In genomic region chr4:37682701-37683401, GRCh38 we compare ENCODE assay signal across 8 cellular contexts. TPM values are rescaled to one million over a fixed set of nuclear protein-coding genes. Genes with fewer than 3 reads are reported as not detected.
DNase-seq lines count a peak whose midpoint lies in the region; ATAC-seq, FAIRE-seq and TF ChIP-seq lines count a peak whose summit lies in the region.

No MANE protein-coding gene starts in this region.

- FAIRE-seq in GM12892 (lab: Jason Lieb, UNC) (peak; percentile 78), RCC 7860 (lab: Jason Lieb, UNC) (peak; percentile 63)

- TF ChIP-seq POLR2A in GM12892 (IDR thresholded peaks at IDR 0.05; ENCODE audit: low read depth, low read length): no peak

- H3K27ac Mint-ChIP-seq in memory B cell (no peak overlapping the region), chondrocyte (ENCODE audit: unreplicated experiment) (no peak overlapping the region)

- H3K36me3 Mint-ChIP-seq in memory B cell (peaks cover 2% of the 10 kb centered on the region), chondrocyte (ENCODE audit: low read depth) (no peaks in the 10 kb centered on the region)

- H3K4me1 Mint-ChIP-seq in memory B cell: peaks cover 22% of the 10 kb centered on the region
- H3K4me1 Mint-ChIP-seq in chondrocyte (ENCODE audit: low read depth): peaks cover 28% of the 10 kb centered on the region

- TF ChIP-seq CTCF in chondrocyte (IDR thresholded peaks at IDR 0.05): no peak

- ATAC-seq in HG02588 (IDR thresholded peaks at IDR 0.05; ENCODE audit: unreplicated experiment) (peak; percentile 19), memory B cell (ENCODE audit: low read depth) (peak; percentile 15), GM19397 (IDR thresholded peaks at IDR 0.05; ENCODE audit: unreplicated experiment) (no peak), GM21737 (IDR thresholded peaks at IDR 0.05; ENCODE audit: unreplicated experiment) (no peak)

- H3K27me3 Mint-ChIP-seq in memory B cell (no peaks in the 10 kb centered on the region), chondrocyte (ENCODE audit: low read depth) (no peaks in the 10 kb centered on the region)

- H3K9me3 Mint-ChIP-seq in memory B cell (no peaks in the 10 kb centered on the region), chondrocyte (ENCODE audit: low read depth) (no peaks in the 10 kb centered on the region)

- DNase-seq in GM12892 (ENCODE audit: insufficient read length) (peak; percentile 34), RCC 7860 (ENCODE audit: low spot score) (peak; percentile 56), memory B cell (ENCODE audit: low spot score in 2 of 2) (peak in 1 of 2 donors; percentile 10), NCI-H1105 treated with DMSO at 0.1 percent for 48 hours (lab: John Stamatoyannopoulos, UW) (no peak), chondrocyte (ENCODE audit: low spot score) (no peak)

- H3K4me3 Mint-ChIP-seq in memory B cell (no peak overlapping the region), chondrocyte (ENCODE audit: unreplicated experiment) (no peak overlapping the region)

RNA-seq across cellular contexts. Expression of gene RELL1, which starts 3.3 kb away (rescaled TPM):
- polyA plus RNA-seq in GM12892 (2012; ENCODE audit: missing spikeins): 2.0 TPM
- 18.2 to 24.8 TPM (median 22.8 TPM) in 3 replicates for total RNA-seq in chondrocyte

Comparison
In these comparisons a context has a peak if more than half of its experiments do, and no peak if none do; other contexts are left out.
1. DNase-seq: peak in GM12892 (single experiment) and RCC 7860 (single experiment); none in NCI-H1105 treated with DMSO at 0.1 percent for 48 hours (single experiment) and chondrocyte (single experiment).
2. ATAC-seq: peak in HG02588 (single experiment) and memory B cell (single experiment); none in GM19397 (single experiment) and GM21737 (single experiment).